In the genomic region with DNA sequence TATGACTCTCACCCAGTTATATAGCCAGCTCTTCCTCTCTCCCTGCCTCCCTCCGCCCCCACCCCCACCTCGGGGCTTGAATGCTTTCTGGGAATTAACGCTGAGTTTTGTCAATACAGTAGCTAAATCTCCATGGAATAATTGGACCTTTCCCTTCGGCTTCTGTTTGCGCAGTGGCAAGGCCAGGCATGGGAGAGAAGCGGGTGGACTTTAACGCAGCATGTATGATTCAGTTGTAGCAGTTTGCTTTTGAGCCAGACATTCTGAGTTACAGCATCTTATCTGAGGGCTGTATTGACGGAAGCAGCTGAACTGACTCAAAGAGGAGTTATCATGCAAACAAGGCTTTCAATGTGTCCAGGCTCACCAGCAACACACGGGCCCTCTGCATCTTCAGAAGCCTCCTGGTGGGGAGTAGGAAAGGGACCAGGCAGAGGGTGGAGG, we compare ENCODE assay signal across 1 cellular context.
A peak's percentile ranks its signal among the peaks of the same experiment; 100 is the strongest.
TF ChIP-seq lines count a peak whose summit lies in the region.

No MANE protein-coding gene starts in this region.

TF ChIP-seq in HepG2, 621 proteins besides CTCF, POLR2A, EP300 and RAD21 (continued from another document and continues in another):
- TF ChIP-seq, protein P1, sequence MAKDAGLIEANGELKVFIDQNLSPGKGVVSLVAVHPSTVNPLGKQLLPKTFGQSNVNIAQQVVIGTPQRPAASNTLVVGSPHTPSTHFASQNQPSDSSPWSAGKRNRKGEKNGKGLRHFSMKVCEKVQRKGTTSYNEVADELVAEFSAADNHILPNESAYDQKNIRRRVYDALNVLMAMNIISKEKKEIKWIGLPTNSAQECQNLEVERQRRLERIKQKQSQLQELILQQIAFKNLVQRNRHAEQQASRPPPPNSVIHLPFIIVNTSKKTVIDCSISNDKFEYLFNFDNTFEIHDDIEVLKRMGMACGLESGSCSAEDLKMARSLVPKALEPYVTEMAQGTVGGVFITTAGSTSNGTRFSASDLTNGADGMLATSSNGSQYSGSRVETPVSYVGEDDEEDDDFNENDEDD (CRISPR knock-in tag; IDR thresholded peaks at IDR 0.05; ENCODE audit: borderline replicate concordance), result no peak
- TF ChIP-seq PPARG (CRISPR knock-in tag; conservative IDR thresholded peaks at IDR 0.05), result no peak
- no peak for TF ChIP-seq MTF1 (CRISPR knock-in tag; IDR thresholded peaks at IDR 0.05)
- TF ChIP-seq, protein P2, sequence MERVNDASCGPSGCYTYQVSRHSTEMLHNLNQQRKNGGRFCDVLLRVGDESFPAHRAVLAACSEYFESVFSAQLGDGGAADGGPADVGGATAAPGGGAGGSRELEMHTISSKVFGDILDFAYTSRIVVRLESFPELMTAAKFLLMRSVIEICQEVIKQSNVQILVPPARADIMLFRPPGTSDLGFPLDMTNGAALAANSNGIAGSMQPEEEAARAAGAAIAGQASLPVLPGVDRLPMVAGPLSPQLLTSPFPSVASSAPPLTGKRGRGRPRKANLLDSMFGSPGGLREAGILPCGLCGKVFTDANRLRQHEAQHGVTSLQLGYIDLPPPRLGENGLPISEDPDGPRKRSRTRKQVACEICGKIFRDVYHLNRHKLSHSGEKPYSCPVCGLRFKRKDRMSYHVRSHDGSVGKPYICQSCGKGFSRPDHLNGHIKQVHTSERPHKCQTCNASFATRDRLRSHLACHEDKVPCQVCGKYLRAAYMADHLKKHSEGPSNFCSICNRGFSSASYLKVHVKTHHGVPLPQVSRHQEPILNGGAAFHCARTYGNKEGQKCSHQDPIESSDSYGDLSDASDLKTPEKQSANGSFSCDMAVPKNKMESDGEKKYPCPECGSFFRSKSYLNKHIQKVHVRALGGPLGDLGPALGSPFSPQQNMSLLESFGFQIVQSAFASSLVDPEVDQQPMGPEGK (CRISPR knock-in tag; IDR thresholded peaks at IDR 0.05), result peak; percentile 38; the same call in 1 of the 2 replicates
- peak; percentile 74 for TF ChIP-seq HDAC1 (CRISPR knock-in tag; IDR thresholded peaks at IDR 0.05)
- TF ChIP-seq, protein P3, sequence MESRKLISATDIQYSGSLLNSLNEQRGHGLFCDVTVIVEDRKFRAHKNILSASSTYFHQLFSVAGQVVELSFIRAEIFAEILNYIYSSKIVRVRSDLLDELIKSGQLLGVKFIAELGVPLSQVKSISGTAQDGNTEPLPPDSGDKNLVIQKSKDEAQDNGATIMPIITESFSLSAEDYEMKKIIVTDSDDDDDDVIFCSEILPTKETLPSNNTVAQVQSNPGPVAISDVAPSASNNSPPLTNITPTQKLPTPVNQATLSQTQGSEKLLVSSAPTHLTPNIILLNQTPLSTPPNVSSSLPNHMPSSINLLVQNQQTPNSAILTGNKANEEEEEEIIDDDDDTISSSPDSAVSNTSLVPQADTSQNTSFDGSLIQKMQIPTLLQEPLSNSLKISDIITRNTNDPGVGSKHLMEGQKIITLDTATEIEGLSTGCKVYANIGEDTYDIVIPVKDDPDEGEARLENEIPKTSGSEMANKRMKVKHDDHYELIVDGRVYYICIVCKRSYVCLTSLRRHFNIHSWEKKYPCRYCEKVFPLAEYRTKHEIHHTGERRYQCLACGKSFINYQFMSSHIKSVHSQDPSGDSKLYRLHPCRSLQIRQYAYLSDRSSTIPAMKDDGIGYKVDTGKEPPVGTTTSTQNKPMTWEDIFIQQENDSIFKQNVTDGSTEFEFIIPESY (CRISPR knock-in tag; IDR thresholded peaks at IDR 0.05), result no peak
- TF ChIP-seq ARHGAP35 (CRISPR knock-in tag; IDR thresholded peaks at IDR 0.05; ENCODE audit: borderline replicate concordance), result no peak
- 0 out of 2 replicates have a peak, but pooled peaks have one; percentile 21 for TF ChIP-seq RARA (CRISPR knock-in tag; IDR thresholded peaks at IDR 0.05)
- TF ChIP-seq, protein P4, sequence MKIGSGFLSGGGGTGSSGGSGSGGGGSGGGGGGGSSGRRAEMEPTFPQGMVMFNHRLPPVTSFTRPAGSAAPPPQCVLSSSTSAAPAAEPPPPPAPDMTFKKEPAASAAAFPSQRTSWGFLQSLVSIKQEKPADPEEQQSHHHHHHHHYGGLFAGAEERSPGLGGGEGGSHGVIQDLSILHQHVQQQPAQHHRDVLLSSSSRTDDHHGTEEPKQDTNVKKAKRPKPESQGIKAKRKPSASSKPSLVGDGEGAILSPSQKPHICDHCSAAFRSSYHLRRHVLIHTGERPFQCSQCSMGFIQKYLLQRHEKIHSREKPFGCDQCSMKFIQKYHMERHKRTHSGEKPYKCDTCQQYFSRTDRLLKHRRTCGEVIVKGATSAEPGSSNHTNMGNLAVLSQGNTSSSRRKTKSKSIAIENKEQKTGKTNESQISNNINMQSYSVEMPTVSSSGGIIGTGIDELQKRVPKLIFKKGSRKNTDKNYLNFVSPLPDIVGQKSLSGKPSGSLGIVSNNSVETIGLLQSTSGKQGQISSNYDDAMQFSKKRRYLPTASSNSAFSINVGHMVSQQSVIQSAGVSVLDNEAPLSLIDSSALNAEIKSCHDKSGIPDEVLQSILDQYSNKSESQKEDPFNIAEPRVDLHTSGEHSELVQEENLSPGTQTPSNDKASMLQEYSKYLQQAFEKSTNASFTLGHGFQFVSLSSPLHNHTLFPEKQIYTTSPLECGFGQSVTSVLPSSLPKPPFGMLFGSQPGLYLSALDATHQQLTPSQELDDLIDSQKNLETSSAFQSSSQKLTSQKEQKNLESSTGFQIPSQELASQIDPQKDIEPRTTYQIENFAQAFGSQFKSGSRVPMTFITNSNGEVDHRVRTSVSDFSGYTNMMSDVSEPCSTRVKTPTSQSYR (CRISPR knock-in tag; IDR thresholded peaks at IDR 0.05; ENCODE audit: borderline replicate concordance), result peak; percentile 63; the same call in 1 of the 2 replicates
- TF ChIP-seq, protein P5, sequence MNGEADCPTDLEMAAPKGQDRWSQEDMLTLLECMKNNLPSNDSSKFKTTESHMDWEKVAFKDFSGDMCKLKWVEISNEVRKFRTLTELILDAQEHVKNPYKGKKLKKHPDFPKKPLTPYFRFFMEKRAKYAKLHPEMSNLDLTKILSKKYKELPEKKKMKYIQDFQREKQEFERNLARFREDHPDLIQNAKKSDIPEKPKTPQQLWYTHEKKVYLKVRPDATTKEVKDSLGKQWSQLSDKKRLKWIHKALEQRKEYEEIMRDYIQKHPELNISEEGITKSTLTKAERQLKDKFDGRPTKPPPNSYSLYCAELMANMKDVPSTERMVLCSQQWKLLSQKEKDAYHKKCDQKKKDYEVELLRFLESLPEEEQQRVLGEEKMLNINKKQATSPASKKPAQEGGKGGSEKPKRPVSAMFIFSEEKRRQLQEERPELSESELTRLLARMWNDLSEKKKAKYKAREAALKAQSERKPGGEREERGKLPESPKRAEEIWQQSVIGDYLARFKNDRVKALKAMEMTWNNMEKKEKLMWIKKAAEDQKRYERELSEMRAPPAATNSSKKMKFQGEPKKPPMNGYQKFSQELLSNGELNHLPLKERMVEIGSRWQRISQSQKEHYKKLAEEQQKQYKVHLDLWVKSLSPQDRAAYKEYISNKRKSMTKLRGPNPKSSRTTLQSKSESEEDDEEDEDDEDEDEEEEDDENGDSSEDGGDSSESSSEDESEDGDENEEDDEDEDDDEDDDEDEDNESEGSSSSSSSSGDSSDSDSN (CRISPR knock-in tag; IDR thresholded peaks at IDR 0.05), result peak; percentile 61; the same call in 1 of the 2 replicates
- TF ChIP-seq JUND (CRISPR knock-in tag; IDR thresholded peaks at IDR 0.05), result no peak
- TF ChIP-seq, protein P6, sequence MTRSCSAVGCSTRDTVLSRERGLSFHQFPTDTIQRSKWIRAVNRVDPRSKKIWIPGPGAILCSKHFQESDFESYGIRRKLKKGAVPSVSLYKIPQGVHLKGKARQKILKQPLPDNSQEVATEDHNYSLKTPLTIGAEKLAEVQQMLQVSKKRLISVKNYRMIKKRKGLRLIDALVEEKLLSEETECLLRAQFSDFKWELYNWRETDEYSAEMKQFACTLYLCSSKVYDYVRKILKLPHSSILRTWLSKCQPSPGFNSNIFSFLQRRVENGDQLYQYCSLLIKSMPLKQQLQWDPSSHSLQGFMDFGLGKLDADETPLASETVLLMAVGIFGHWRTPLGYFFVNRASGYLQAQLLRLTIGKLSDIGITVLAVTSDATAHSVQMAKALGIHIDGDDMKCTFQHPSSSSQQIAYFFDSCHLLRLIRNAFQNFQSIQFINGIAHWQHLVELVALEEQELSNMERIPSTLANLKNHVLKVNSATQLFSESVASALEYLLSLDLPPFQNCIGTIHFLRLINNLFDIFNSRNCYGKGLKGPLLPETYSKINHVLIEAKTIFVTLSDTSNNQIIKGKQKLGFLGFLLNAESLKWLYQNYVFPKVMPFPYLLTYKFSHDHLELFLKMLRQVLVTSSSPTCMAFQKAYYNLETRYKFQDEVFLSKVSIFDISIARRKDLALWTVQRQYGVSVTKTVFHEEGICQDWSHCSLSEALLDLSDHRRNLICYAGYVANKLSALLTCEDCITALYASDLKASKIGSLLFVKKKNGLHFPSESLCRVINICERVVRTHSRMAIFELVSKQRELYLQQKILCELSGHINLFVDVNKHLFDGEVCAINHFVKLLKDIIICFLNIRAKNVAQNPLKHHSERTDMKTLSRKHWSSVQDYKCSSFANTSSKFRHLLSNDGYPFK (CRISPR knock-in tag; IDR thresholded peaks at IDR 0.05; ENCODE audit: borderline replicate concordance), result no peak
- TF ChIP-seq THAP11 (CRISPR knock-in tag; IDR thresholded peaks at IDR 0.05), result 0 out of 2 replicates have a peak, but pooled peaks have one; percentile 18
- TF ChIP-seq, protein P7, sequence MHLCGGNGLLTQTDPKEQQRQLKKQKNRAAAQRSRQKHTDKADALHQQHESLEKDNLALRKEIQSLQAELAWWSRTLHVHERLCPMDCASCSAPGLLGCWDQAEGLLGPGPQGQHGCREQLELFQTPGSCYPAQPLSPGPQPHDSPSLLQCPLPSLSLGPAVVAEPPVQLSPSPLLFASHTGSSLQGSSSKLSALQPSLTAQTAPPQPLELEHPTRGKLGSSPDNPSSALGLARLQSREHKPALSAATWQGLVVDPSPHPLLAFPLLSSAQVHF (CRISPR knock-in tag; IDR thresholded peaks at IDR 0.05), result no peak
- TF ChIP-seq ZNF12 (CRISPR knock-in tag; IDR thresholded peaks at IDR 0.05), result 0 out of 2 replicates have a peak, but pooled peaks have one; percentile 36
- no peak for TF ChIP-seq ZNF629 (CRISPR knock-in tag; conservative IDR thresholded peaks at IDR 0.05)
- TF ChIP-seq KLF11 (CRISPR knock-in tag; IDR thresholded peaks at IDR 0.05), result no peak
- TF ChIP-seq ZNF891 (CRISPR knock-in tag; IDR thresholded peaks at IDR 0.05), result no peak
- TF ChIP-seq MTA1 (CRISPR knock-in tag; IDR thresholded peaks at IDR 0.05; ENCODE audit: borderline replicate concordance), result no peak
- TF ChIP-seq, protein P8, sequence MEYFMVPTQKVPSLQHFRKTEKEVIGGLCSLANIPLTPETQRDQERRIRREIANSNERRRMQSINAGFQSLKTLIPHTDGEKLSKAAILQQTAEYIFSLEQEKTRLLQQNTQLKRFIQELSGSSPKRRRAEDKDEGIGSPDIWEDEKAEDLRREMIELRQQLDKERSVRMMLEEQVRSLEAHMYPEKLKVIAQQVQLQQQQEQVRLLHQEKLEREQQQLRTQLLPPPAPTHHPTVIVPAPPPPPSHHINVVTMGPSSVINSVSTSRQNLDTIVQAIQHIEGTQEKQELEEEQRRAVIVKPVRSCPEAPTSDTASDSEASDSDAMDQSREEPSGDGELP (IDR thresholded peaks at IDR 0.05; ENCODE audit: borderline replicate concordance, low read depth), result peak; percentile 52; the same call in 1 of the 2 replicates
- TF ChIP-seq, protein P9, sequence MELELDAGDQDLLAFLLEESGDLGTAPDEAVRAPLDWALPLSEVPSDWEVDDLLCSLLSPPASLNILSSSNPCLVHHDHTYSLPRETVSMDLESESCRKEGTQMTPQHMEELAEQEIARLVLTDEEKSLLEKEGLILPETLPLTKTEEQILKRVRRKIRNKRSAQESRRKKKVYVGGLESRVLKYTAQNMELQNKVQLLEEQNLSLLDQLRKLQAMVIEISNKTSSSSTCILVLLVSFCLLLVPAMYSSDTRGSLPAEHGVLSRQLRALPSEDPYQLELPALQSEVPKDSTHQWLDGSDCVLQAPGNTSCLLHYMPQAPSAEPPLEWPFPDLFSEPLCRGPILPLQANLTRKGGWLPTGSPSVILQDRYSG (CRISPR knock-in tag; IDR thresholded peaks at IDR 0.05), result no peak
- no peak for TF ChIP-seq TP53 (CRISPR knock-in tag; conservative IDR thresholded peaks at IDR 0.05)
- TF ChIP-seq ZNF550 (CRISPR knock-in tag; IDR thresholded peaks at IDR 0.05; ENCODE audit: borderline replicate concordance), result no peak
- TF ChIP-seq ZNF660 (CRISPR knock-in tag; IDR thresholded peaks at IDR 0.05; ENCODE audit: borderline replicate concordance, low read depth), result no peak
- no peak for TF ChIP-seq GZF1 (CRISPR knock-in tag; IDR thresholded peaks at IDR 0.05)
- TF ChIP-seq, protein P10, sequence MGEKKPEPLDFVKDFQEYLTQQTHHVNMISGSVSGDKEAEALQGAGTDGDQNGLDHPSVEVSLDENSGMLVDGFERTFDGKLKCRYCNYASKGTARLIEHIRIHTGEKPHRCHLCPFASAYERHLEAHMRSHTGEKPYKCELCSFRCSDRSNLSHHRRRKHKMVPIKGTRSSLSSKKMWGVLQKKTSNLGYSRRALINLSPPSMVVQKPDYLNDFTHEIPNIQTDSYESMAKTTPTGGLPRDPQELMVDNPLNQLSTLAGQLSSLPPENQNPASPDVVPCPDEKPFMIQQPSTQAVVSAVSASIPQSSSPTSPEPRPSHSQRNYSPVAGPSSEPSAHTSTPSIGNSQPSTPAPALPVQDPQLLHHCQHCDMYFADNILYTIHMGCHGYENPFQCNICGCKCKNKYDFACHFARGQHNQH (CRISPR knock-in tag; IDR thresholded peaks at IDR 0.05), result no peak
- TF ChIP-seq, protein P11, sequence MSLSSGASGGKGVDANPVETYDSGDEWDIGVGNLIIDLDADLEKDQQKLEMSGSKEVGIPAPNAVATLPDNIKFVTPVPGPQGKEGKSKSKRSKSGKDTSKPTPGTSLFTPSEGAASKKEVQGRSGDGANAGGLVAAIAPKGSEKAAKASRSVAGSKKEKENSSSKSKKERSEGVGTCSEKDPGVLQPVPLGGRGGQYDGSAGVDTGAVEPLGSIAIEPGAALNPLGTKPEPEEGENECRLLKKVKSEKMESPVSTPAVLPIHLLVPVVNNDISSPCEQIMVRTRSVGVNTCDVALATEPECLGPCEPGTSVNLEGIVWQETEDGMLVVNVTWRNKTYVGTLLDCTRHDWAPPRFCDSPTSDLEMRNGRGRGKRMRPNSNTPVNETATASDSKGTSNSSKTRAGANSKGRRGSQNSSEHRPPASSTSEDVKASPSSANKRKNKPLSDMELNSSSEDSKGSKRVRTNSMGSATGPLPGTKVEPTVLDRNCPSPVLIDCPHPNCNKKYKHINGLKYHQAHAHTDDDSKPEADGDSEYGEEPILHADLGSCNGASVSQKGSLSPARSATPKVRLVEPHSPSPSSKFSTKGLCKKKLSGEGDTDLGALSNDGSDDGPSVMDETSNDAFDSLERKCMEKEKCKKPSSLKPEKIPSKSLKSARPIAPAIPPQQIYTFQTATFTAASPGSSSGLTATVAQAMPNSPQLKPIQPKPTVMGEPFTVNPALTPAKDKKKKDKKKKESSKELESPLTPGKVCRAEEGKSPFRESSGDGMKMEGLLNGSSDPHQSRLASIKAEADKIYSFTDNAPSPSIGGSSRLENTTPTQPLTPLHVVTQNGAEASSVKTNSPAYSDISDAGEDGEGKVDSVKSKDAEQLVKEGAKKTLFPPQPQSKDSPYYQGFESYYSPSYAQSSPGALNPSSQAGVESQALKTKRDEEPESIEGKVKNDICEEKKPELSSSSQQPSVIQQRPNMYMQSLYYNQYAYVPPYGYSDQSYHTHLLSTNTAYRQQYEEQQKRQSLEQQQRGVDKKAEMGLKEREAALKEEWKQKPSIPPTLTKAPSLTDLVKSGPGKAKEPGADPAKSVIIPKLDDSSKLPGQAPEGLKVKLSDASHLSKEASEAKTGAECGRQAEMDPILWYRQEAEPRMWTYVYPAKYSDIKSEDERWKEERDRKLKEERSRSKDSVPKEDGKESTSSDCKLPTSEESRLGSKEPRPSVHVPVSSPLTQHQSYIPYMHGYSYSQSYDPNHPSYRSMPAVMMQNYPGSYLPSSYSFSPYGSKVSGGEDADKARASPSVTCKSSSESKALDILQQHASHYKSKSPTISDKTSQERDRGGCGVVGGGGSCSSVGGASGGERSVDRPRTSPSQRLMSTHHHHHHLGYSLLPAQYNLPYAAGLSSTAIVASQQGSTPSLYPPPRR (CRISPR knock-in tag; IDR thresholded peaks at IDR 0.05; ENCODE audit: borderline replicate concordance), result peak; percentile 20; the same call in 1 of the 2 replicates
